32 cellular contexts compared by ENCODE assay signal in the genomic region with DNA sequence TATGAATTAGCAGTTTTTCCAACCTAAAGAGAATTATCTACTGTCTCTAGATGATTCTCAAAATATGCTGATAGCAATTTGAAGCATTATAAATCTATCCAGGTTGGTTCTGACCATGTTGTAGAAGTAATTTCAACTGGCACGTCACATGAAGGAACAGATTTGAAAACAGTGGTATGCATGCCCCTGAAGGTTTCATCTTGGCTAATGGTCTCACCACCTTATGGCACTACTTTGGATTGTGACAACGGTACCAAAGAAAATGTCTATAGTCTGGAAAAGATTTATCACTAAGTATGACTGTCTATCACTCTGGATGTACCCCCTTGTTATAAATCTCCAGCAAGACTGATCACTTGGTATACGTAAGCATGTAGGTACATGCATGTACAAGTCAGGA.
"Had no signal": no experiment of that assay in that cellular context is flagged by ENCODE, and none has a peak within 500 bp of the region (broad histone marks: within the 10 kb centered on the region; RNA-seq: fewer than 3 reads in every experiment).

No MANE protein-coding gene starts in this region.

- DNase-seq: activated B cell treated with CpG ODN at 0.5 μM for 24 hours; activated CD4-positive, alpha-beta memory T cell treated with anti-CD3 and anti-CD28 coated beads, Interleukin-2, amount 10 ng/mL, durations not matched to agents 7 days and 5 days; activated CD4-positive, alpha-beta T cell treated with anti-CD3 and anti-CD28 coated beads for 4 hours; activated CD4-positive, alpha-beta T cell treated with anti-CD3 and anti-CD28 coated beads, Interleukin-2, amount 50 U/mL, for 1 hour; activated CD4-positive, CD25-positive, alpha-beta regulatory T cell treated with anti-CD3 and anti-CD28 coated beads, Interleukin-2, amount 50 U/mL, for 72 hours; activated CD8-positive, alpha-beta memory T cell treated with anti-CD3 and anti-CD28 coated beads for 24 hours; activated CD8-positive, alpha-beta memory T cell treated with anti-CD3 and anti-CD28 coated beads, Interleukin-2, amount 10 ng/mL, durations not matched to agents 7 days and 5 days; activated CD8-positive, alpha-beta memory T cell treated with anti-CD3 and anti-CD28 coated beads, Interleukin-2, amount 50 U/mL, for 48 hours; activated effector memory CD4-positive, alpha-beta T cell treated with Interleukin-2 at 50 U/mL for 16 hours; activated naive CD4-positive, alpha-beta T cell treated with anti-CD3 and anti-CD28 coated beads, Interleukin-2, amount 10 ng/mL, durations not matched to agents 7 days and 5 days; activated naive CD8-positive, alpha-beta T cell treated with anti-CD3 and anti-CD28 coated beads, Interleukin-2, amount 50 U/mL, for 24 hours; activated T-cell treated with anti-CD3 and anti-CD28 coated beads, Interleukin-2, amount 50 U/mL, for 48 hours; anterior cingulate cortex; Kasumi-1; KBM-7; MM.1S; MV-4-11; NCI-H1092 treated with DMSO at 0.1 percent for 48 hours; NCI-H1436; NCI-H1694; NCI-H1930; NCI-H2081 treated with DMSO at 0.1 percent for 48 hours; NCI-H345; NCI-H524 treated with DMSO at 0.1 percent for 48 hours; Right ventricle myocardium superior; SW 1271; T-helper 1 cell; T-helper 2 cell; T-helper 9 cell had no signal

- H3K4me1 Mint-ChIP-seq: activated CD4-positive, alpha-beta memory T cell treated with anti-CD3 and anti-CD28 coated beads, Interleukin-2, amount 10 ng/mL, durations not matched to agents 7 days and 5 days; activated CD8-positive, alpha-beta memory T cell treated with anti-CD3 and anti-CD28 coated beads, Interleukin-2, amount 10 ng/mL, durations not matched to agents 7 days and 5 days; activated naive CD4-positive, alpha-beta T cell treated with anti-CD3 and anti-CD28 coated beads, Interleukin-2, amount 10 ng/mL, durations not matched to agents 7 days and 5 days had no signal

- H3K4me3 Mint-ChIP-seq: activated CD4-positive, alpha-beta memory T cell treated with anti-CD3 and anti-CD28 coated beads, Interleukin-2, amount 10 ng/mL, durations not matched to agents 7 days and 5 days; activated CD8-positive, alpha-beta memory T cell treated with anti-CD3 and anti-CD28 coated beads, Interleukin-2, amount 10 ng/mL, durations not matched to agents 7 days and 5 days; activated naive CD4-positive, alpha-beta T cell treated with anti-CD3 and anti-CD28 coated beads, Interleukin-2, amount 10 ng/mL, durations not matched to agents 7 days and 5 days; activated naive CD8-positive, alpha-beta T cell; activated naive CD8-positive, alpha-beta T cell treated with anti-CD3 and anti-CD28 coated beads, Interleukin-2, amount 50 U/mL, for 24 hours; brain had no signal

- H3K27ac ChIP-seq: VCaP had no signal

- H3K27me3 Mint-ChIP-seq: activated B cell treated with CpG ODN at 0.5 μM for 24 hours; activated CD4-positive, alpha-beta memory T cell treated with anti-CD3 and anti-CD28 coated beads, Interleukin-2, amount 10 ng/mL, durations not matched to agents 7 days and 5 days; activated CD8-positive, alpha-beta memory T cell treated with anti-CD3 and anti-CD28 coated beads, Interleukin-2, amount 10 ng/mL, durations not matched to agents 7 days and 5 days; activated naive CD4-positive, alpha-beta T cell treated with anti-CD3 and anti-CD28 coated beads, Interleukin-2, amount 10 ng/mL, durations not matched to agents 7 days and 5 days; activated naive CD8-positive, alpha-beta T cell; activated naive CD8-positive, alpha-beta T cell treated with anti-CD3 and anti-CD28 coated beads, Interleukin-2, amount 50 U/mL, for 24 hours; brain had no signal

- H3K36me3 Mint-ChIP-seq: activated CD8-positive, alpha-beta memory T cell treated with anti-CD3 and anti-CD28 coated beads, Interleukin-2, amount 10 ng/mL, durations not matched to agents 7 days and 5 days; activated naive CD4-positive, alpha-beta T cell treated with anti-CD3 and anti-CD28 coated beads, Interleukin-2, amount 10 ng/mL, durations not matched to agents 7 days and 5 days; activated naive CD8-positive, alpha-beta T cell; brain had no signal

- H3K9me3 Mint-ChIP-seq: activated B cell treated with CpG ODN at 0.5 μM for 24 hours; activated CD4-positive, alpha-beta memory T cell treated with anti-CD3 and anti-CD28 coated beads, Interleukin-2, amount 10 ng/mL, durations not matched to agents 7 days and 5 days; activated naive CD4-positive, alpha-beta T cell treated with anti-CD3 and anti-CD28 coated beads, Interleukin-2, amount 10 ng/mL, durations not matched to agents 7 days and 5 days; activated naive CD8-positive, alpha-beta T cell treated with anti-CD3 and anti-CD28 coated beads, Interleukin-2, amount 50 U/mL, for 24 hours; brain had no signal

- ATAC-seq: activated CD8-positive, alpha-beta memory T cell treated with anti-CD3 and anti-CD28 coated beads, Interleukin-2, amount 10 ng/mL, durations not matched to agents 7 days and 5 days; activated naive CD8-positive, alpha-beta T cell treated with anti-CD3 and anti-CD28 coated beads, Interleukin-2, amount 50 U/mL, for 24 hours had no signal

- H3K27ac Mint-ChIP-seq: activated B cell treated with CpG ODN at 0.5 μM for 24 hours; activated CD4-positive, alpha-beta memory T cell treated with anti-CD3 and anti-CD28 coated beads, Interleukin-2, amount 10 ng/mL, durations not matched to agents 7 days and 5 days; activated CD8-positive, alpha-beta memory T cell treated with anti-CD3 and anti-CD28 coated beads, Interleukin-2, amount 10 ng/mL, durations not matched to agents 7 days and 5 days; activated naive CD4-positive, alpha-beta T cell treated with anti-CD3 and anti-CD28 coated beads, Interleukin-2, amount 10 ng/mL, durations not matched to agents 7 days and 5 days; activated naive CD8-positive, alpha-beta T cell; activated naive CD8-positive, alpha-beta T cell treated with anti-CD3 and anti-CD28 coated beads, Interleukin-2, amount 50 U/mL, for 24 hours had no signal
